In genomic region chr3:178807694-178808093, GRCh38 we compare ENCODE assay signal across 25 cellular contexts.
A peak's percentile ranks its signal among the peaks of the same experiment; 100 is the strongest.
DNase-seq lines count a peak whose midpoint lies in the region; ATAC-seq and TF ChIP-seq lines count a peak whose summit lies in the region.
"Had no signal": no experiment of that assay in that cellular context is flagged by ENCODE, and none has a peak within 500 bp of the region (broad histone marks: within the 10 kb centered on the region; RNA-seq: fewer than 3 reads in every experiment).

No MANE protein-coding gene starts in this region.

- H3K4me1 Mint-ChIP-seq in WTC11: peaks cover 22% of the 10 kb centered on the region
- H3K4me1 Mint-ChIP-seq: B cell; CD14-positive monocyte; CD4-positive, alpha-beta memory T cell; CD4-positive, CD25-positive, alpha-beta regulatory T cell; CD8-positive, alpha-beta memory T cell had no signal

- H3K27ac Mint-ChIP-seq in WTC11: no peak overlapping the region
- H3K27ac Mint-ChIP-seq: B cell; CD14-positive monocyte; CD4-positive, alpha-beta memory T cell; CD4-positive, alpha-beta T cell; CD4-positive, CD25-positive, alpha-beta regulatory T cell; CD8-positive, alpha-beta memory T cell; CD8-positive, alpha-beta T cell had no signal

- no peaks in the 10 kb centered on the region for H3K27me3 Mint-ChIP-seq in WTC11 (ENCODE audit: low read depth)
- H3K27me3 Mint-ChIP-seq: B cell; CD4-positive, alpha-beta memory T cell; CD4-positive, alpha-beta T cell; CD4-positive, CD25-positive, alpha-beta regulatory T cell; CD8-positive, alpha-beta memory T cell had no signal

- POLR2A ChIA-PET in WTC11 (lab: Charles Lee): no interaction called here

- no peak for ATAC-seq in WTC11
- ATAC-seq: A549; CD8-positive, alpha-beta T cell had no signal

- H3K4me3 Mint-ChIP-seq in WTC11: no peak overlapping the region
- H3K4me3 Mint-ChIP-seq: B cell; CD14-positive monocyte; CD4-positive, alpha-beta memory T cell; CD4-positive, alpha-beta T cell; CD4-positive, CD25-positive, alpha-beta regulatory T cell; CD8-positive, alpha-beta memory T cell; CD8-positive, alpha-beta T cell had no signal

- TF ChIP-seq CTCF in WTC11 (IDR thresholded peaks at IDR 0.05): no peak

- DNase-seq in WTC11 (ENCODE audit: low spot score) (no peak), SKM-1 (lab: John Stamatoyannopoulos, UW; ENCODE audit: unreplicated experiment) (no peak)
- DNase-seq: 8988T; ACHN; AML-193; BE2C; C1 segment of cervical spinal cord; Caco-2; Calu3; CD4-positive, alpha-beta memory T cell; CD4-positive, alpha-beta T cell; CD4-positive, CD25-positive, alpha-beta regulatory T cell; CD8-positive, alpha-beta memory T cell; CD8-positive, alpha-beta T cell; COR-L47; DMS 273 treated with DMSO at 0.1 percent for 48 hours; DMS153; DMS53; DMS79; DMS79 treated with DMSO at 0.1 percent for 48 hours; DND-41; EL had no signal

- peaks cover 2% of the 10 kb centered on the region for H3K36me3 Mint-ChIP-seq in WTC11
- H3K36me3 Mint-ChIP-seq: CD14-positive monocyte; CD4-positive, alpha-beta memory T cell; CD4-positive, CD25-positive, alpha-beta regulatory T cell; CD8-positive, alpha-beta memory T cell; CD8-positive, alpha-beta T cell had no signal

- H3K9me3 Mint-ChIP-seq in WTC11: peaks cover 5% of the 10 kb centered on the region
- H3K9me3 Mint-ChIP-seq: CD14-positive monocyte; CD4-positive, alpha-beta memory T cell; CD4-positive, alpha-beta T cell; CD8-positive, alpha-beta T cell had no signal

- CTCF ChIA-PET in WTC11 (lab: Charles Lee): no interaction called here

TF ChIP-seq in WTC11, 78 proteins besides CTCF, POLR2A, EP300 and RAD21:
- TF ChIP-seq TP53 (CRISPR knock-in tag; IDR thresholded peaks at IDR 0.05) (no peak), HMGA2 (CRISPR knock-in tag; IDR thresholded peaks at IDR 0.05) (peak; percentile 98)
